In the genomic region with DNA sequence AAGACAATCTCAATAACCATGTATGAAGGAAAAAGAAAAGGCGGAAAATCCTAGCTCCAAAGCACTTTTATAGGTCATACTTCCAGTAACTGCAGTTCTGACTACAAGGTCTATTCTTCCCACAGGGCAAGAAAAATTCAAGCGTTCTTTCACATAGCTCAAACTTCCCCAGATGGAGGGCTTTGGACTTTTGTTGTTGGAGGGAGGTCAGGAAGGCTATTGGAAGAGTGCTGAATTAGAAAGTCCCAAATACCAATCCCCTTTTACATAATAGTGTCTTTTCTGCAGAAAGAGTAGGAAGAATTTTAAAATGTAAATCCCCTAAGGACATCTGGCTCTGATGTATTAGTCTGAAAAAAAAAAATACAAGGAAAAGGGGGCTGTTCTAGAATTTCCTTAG, we compare ENCODE assay signal across 25 cellular contexts.
DNase-seq lines count a peak whose midpoint lies in the region; TF ChIP-seq lines count a peak whose summit lies in the region.
"Had no signal": no experiment of that assay in that cellular context is flagged by ENCODE, and none has a peak within 500 bp of the region (broad histone marks: within the 10 kb centered on the region; RNA-seq: fewer than 3 reads in every experiment).

No MANE protein-coding gene starts in this region.

- no peaks in the 10 kb centered on the region for H3K9me3 ChIP-seq in ectodermal cell (ENCODE audit: control insufficient read depth, low read length)
- H3K9me3 ChIP-seq in BE2C = no peaks in the 10 kb centered on the region
- H3K9me3 ChIP-seq: BLaER1 treated with 17β-estradiol and CSF1 and Interleukin-3, amounts not matched to agents 10 nM and 100 nM; Caco-2; HAP-1; SJSA1 had no signal

- peak overlapping the region; percentile 1 for H3K4me3 Mint-ChIP-seq in neural crest cell
- H3K4me3 Mint-ChIP-seq: CD4-positive, alpha-beta memory T cell had no signal

- peak overlapping the region; percentile 50 for H3K27ac ChIP-seq in ectodermal cell (ENCODE audit: insufficient read depth, low read depth, low read length, poor library complexity, severe bottlenecking)
- H3K27ac ChIP-seq: BLaER1 treated with 17β-estradiol and CSF1 and Interleukin-3, amounts not matched to agents 10 nM and 100 nM; SJSA1 had no signal

- TF ChIP-seq CTCF in neural crest cell (conservative IDR thresholded peaks at IDR 0.05) (no peak), BE2C (IDR thresholded peaks at IDR 0.05; ENCODE audit: low read depth, low read length) (no peak)

- H3K9me3 Mint-ChIP-seq in neural crest cell = peaks cover 2% of the 10 kb centered on the region

- H3K27me3 Mint-ChIP-seq in neural crest cell (ENCODE audit: low read depth) = no peaks in the 10 kb centered on the region
- H3K27me3 Mint-ChIP-seq: CD4-positive, alpha-beta memory T cell had no signal

- peaks cover 26% of the 10 kb centered on the region for H3K4me1 Mint-ChIP-seq in neural crest cell
- H3K4me1 Mint-ChIP-seq: CD4-positive, alpha-beta memory T cell had no signal

- H3K4me1 ChIP-seq in ectodermal cell (ENCODE audit: control insufficient read depth, insufficient read depth, low read length) = no peaks in the 10 kb centered on the region
- H3K4me1 ChIP-seq in BE2C = no peaks in the 10 kb centered on the region
- H3K4me1 ChIP-seq: BLaER1 treated with 17β-estradiol and CSF1 and Interleukin-3, amounts not matched to agents 10 nM and 100 nM; Caco-2; HAP-1; SJSA1 had no signal

- no peaks in the 10 kb centered on the region for H3K36me3 Mint-ChIP-seq in neural crest cell (ENCODE audit: low read depth)
- H3K36me3 Mint-ChIP-seq: CD4-positive, alpha-beta memory T cell had no signal

- WGBS in ectodermal cell, 2 experiments = 51% methylated on average over 2 of the region's 2 CpGs; no CpG with 5 or more reads in 1 of the 2 experiments

- H3K27me3 ChIP-seq in ectodermal cell (ENCODE audit: control insufficient read depth, insufficient read depth, low read length, poor library complexity, severe bottlenecking) (no peaks in the 10 kb centered on the region), BE2C (peaks cover 3% of the 10 kb centered on the region; the same call in 1 of the 2 replicates)
- H3K27me3 ChIP-seq: BLaER1 treated with 17β-estradiol and CSF1 and Interleukin-3, amounts not matched to agents 10 nM and 100 nM; SJSA1 had no signal

- H3K27ac Mint-ChIP-seq in neural crest cell (ENCODE audit: unreplicated experiment) = peak overlapping the region; percentile 2
- H3K27ac Mint-ChIP-seq: CD4-positive, alpha-beta memory T cell had no signal

- H3K4me3 ChIP-seq in ectodermal cell (ENCODE audit: insufficient read depth, low read depth, low read length) = no peak overlapping the region
- H3K4me3 ChIP-seq in BE2C (ENCODE audit: low read depth, low read length) = no peak overlapping the region
- H3K4me3 ChIP-seq: BLaER1 treated with 17β-estradiol and CSF1 and Interleukin-3, amounts not matched to agents 10 nM and 100 nM; GM12878; HAP-1; K562; SJSA1 had no signal

- H3K36me3 ChIP-seq in ectodermal cell (ENCODE audit: control insufficient read depth, insufficient read depth, low read length) (no peaks in the 10 kb centered on the region), BE2C (no peaks in the 10 kb centered on the region)
- H3K36me3 ChIP-seq: BLaER1 treated with 17β-estradiol and CSF1 and Interleukin-3, amounts not matched to agents 10 nM and 100 nM; HAP-1; SJSA1 had no signal

- DNase-seq in RPMI7951 (ENCODE audit: low read depth) (peak; percentile 19), neural crest cell (ENCODE audit: low read depth, low spot score) (no peak), BE2C (no peak), SIG-M5 treated with dmso at 0.1 percent for 504 hours (lab: John Stamatoyannopoulos, UW; ENCODE audit: unreplicated experiment) (no peak), NCI-H1694 treated with DMSO at 0.1 percent for 48 hours (lab: John Stamatoyannopoulos, UW) (no peak)
- no peak for DNase-seq in activated CD8-positive, alpha-beta memory T cell treated with anti-CD3 and anti-CD28 coated beads, Interleukin-2, amount 50 U/mL, for 48 hours
- DNase-seq: Caco-2; CD4-positive, alpha-beta memory T cell; DMS 273 treated with DMSO at 0.1 percent for 48 hours; DND-41; MM.1S; NCI-H1048; NCI-H1417 treated with DMSO at 0.1 percent for 48 hours; NCI-H187 treated with DMSO at 0.1 percent for 48 hours; NCI-H2107; NCI-H2227 treated with DMSO at 0.1 percent for 48 hours; NCI-H510A treated with DMSO at 0.1 percent for 48 hours; NCI-H748 treated with DMSO at 0.1 percent for 48 hours; SW 1271 had no signal
